Comparison of ENCODE assay signal across 1 cellular context in the genomic region with DNA sequence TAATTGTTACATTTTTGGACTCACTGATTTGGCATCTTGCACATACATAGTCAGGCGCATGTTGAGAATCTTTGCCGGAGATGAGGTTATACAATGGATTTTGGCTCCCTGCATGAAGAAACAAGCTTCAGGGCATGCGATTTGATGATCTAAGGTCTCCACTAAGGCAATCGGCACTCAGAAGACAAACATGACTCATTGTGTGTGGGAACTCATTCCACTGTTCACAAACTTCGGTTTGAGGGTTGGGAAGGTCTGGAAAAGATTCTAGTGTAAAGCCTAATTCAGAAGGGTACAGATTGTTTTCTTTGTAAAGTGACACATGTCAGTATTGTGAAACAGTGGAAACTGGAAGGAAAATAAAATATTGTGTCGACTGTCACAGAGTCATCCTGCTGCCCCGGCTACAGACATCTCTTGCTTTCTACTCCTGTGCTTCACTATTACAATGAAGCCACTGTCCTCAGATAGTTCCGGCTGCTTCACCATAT.
TF ChIP-seq lines count a peak whose summit lies in the region.

No MANE protein-coding gene starts in this region.

TF ChIP-seq in SK-N-SH, 30 proteins besides CTCF, POLR2A, EP300 and RAD21 (continued from another document):
- TF ChIP-seq, protein P1, sequence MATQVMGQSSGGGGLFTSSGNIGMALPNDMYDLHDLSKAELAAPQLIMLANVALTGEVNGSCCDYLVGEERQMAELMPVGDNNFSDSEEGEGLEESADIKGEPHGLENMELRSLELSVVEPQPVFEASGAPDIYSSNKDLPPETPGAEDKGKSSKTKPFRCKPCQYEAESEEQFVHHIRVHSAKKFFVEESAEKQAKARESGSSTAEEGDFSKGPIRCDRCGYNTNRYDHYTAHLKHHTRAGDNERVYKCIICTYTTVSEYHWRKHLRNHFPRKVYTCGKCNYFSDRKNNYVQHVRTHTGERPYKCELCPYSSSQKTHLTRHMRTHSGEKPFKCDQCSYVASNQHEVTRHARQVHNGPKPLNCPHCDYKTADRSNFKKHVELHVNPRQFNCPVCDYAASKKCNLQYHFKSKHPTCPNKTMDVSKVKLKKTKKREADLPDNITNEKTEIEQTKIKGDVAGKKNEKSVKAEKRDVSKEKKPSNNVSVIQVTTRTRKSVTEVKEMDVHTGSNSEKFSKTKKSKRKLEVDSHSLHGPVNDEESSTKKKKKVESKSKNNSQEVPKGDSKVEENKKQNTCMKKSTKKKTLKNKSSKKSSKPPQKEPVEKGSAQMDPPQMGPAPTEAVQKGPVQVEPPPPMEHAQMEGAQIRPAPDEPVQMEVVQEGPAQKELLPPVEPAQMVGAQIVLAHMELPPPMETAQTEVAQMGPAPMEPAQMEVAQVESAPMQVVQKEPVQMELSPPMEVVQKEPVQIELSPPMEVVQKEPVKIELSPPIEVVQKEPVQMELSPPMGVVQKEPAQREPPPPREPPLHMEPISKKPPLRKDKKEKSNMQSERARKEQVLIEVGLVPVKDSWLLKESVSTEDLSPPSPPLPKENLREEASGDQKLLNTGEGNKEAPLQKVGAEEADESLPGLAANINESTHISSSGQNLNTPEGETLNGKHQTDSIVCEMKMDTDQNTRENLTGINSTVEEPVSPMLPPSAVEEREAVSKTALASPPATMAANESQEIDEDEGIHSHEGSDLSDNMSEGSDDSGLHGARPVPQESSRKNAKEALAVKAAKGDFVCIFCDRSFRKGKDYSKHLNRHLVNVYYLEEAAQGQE (IDR thresholded peaks at IDR 0.05; ENCODE audit: low read depth, low read length) = 0 out of 2 replicates have a peak, but pooled peaks have one; percentile 44
- TF ChIP-seq, protein P2, sequence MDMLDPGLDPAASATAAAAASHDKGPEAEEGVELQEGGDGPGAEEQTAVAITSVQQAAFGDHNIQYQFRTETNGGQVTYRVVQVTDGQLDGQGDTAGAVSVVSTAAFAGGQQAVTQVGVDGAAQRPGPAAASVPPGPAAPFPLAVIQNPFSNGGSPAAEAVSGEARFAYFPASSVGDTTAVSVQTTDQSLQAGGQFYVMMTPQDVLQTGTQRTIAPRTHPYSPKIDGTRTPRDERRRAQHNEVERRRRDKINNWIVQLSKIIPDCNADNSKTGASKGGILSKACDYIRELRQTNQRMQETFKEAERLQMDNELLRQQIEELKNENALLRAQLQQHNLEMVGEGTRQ (IDR thresholded peaks at IDR 0.05; ENCODE audit: borderline replicate concordance, low read depth, low read length) = no peak
- TF ChIP-seq TEAD4 (IDR thresholded peaks at IDR 0.05; ENCODE audit: borderline replicate concordance, insufficient read depth) (peak; percentile 65; the same call in 1 of the 2 replicates), MAX (IDR thresholded peaks at IDR 0.05; ENCODE audit: low read depth) (peak; percentile 83), MEF2A (IDR thresholded peaks at IDR 0.05; ENCODE audit: borderline replicate concordance, low read depth) (no peak; the same call in 1 of the 2 replicates), SIN3A (IDR thresholded peaks at IDR 0.05; ENCODE audit: borderline replicate concordance, low read depth, low read length) (no peak), POLR2AphosphoS5 (IDR thresholded peaks at IDR 0.05; ENCODE audit: low read depth, low read length) (peak; percentile 75), PBX3 (IDR thresholded peaks at IDR 0.05) (peak; percentile 81), FOSL2 (IDR thresholded peaks at IDR 0.05; ENCODE audit: borderline replicate concordance, low read depth) (peak; percentile 96), FOXM1 (IDR thresholded peaks at IDR 0.05; ENCODE audit: low read depth) (peak; percentile 75; the same call in 1 of the 2 replicates), FOXJ3 (CRISPR knock-in tag; IDR thresholded peaks at IDR 0.05) (no peak), TCF12 (IDR thresholded peaks at IDR 0.05) (peak; percentile 81), TAF1 (IDR thresholded peaks at IDR 0.05; ENCODE audit: borderline replicate concordance, low read depth, low read length) (no peak), GABPA (IDR thresholded peaks at IDR 0.05; ENCODE audit: low read depth) (0 out of 2 replicates have a peak, but pooled peaks have one; percentile 5), RCOR1 (IDR thresholded peaks at IDR 0.05; ENCODE audit: low read length) (no peak), EZH2phosphoT487 (IDR thresholded peaks at IDR 0.05; ENCODE audit: borderline replicate concordance, low read depth) (no peak), NRF1 (IDR thresholded peaks at IDR 0.05; ENCODE audit: low read depth, low read length) (no peak), IRF3 (IDR thresholded peaks at IDR 0.05; ENCODE audit: low read depth, low read length) (no peak), SMC3 (IDR thresholded peaks at IDR 0.05; ENCODE audit: low read depth, low read length) (no peak), MXI1 (IDR thresholded peaks at IDR 0.05; ENCODE audit: low read depth, low read length) (no peak)
